In the genomic region with DNA sequence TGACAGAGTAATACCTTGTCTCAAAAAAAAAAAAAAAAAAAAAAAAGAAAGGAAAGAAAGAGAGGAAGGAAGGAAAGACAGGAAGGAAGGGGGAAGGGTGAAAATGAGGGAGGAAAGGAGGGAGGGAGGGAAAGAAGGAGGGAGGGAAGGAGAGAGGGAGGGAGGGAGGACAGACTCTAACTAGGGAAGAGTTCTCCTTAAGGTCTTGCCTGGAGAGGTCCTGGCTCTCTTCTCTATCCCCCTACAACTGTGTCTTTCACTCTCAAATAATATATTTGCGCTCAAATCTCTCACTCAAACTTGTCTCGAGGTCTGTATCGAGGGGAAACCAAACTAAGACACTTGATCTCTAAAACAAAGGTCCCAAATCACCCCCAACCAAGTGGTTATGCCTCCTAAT, we compare ENCODE assay signal across 15 cellular contexts. TPM values are rescaled to one million over a fixed set of nuclear protein-coding genes. Genes with fewer than 3 reads are reported as not detected.
DNase-seq lines count a peak whose midpoint lies in the region; TF ChIP-seq lines count a peak whose summit lies in the region.
"Had no signal": no experiment of that assay in that cellular context is flagged by ENCODE, and none has a peak within 500 bp of the region (broad histone marks: within the 10 kb centered on the region; RNA-seq: fewer than 3 reads in every experiment).

No MANE protein-coding gene starts in this region.

- H3K4me1 Mint-ChIP-seq in H9 (no peaks in the 10 kb centered on the region), endodermal cell (no peaks in the 10 kb centered on the region)

- H2BK15ac ChIP-seq in H9 (ENCODE audit: low read depth, low read length): no peak overlapping the region

- H4K8ac ChIP-seq in H9 (replicated peaks; ENCODE audit: insufficient read length, low read depth, low read length): no peak overlapping the region

- H3K4me1 ChIP-seq in H9 (ENCODE audit: insufficient read depth, low read length) (no peaks in the 10 kb centered on the region), HEK293 (ENCODE audit: control insufficient read depth, insufficient read depth, low read length) (no peaks in the 10 kb centered on the region), endodermal cell (ENCODE audit: control insufficient read depth, insufficient read depth, low read length) (no peaks in the 10 kb centered on the region)

- no peak overlapping the region for H3K4ac ChIP-seq in H9 (ENCODE audit: low read depth, low read length)

- H3K9ac ChIP-seq in H9 (ENCODE audit: extremely low read depth, insufficient read length, low read length) (no peak overlapping the region), endodermal cell (ENCODE audit: extremely low read depth, low read length, poor library complexity, severe bottlenecking) (no peak overlapping the region)

- TF ChIP-seq CTCF in H9 (conservative IDR thresholded peaks at IDR 0.05) (no peak), HEK293 (tag by site-specific recombination; IDR thresholded peaks at IDR 0.05) (no peak), endodermal cell (conservative IDR thresholded peaks at IDR 0.05) (no peak), lower leg skin (IDR thresholded peaks at IDR 0.05) (no peak)

- H4K91ac ChIP-seq in H9 (ENCODE audit: insufficient read length, low read depth, low read length): no peak overlapping the region

- no peak overlapping the region for H2AK5ac ChIP-seq in H9 (ENCODE audit: insufficient read length, low read length)

- no peak overlapping the region for H3T11ph ChIP-seq in H9 (ENCODE audit: low read length)

- H3K4me2 ChIP-seq in H9 (ENCODE audit: insufficient read depth, insufficient read length, low read length): no peak overlapping the region

- H3K56ac ChIP-seq in H9 (ENCODE audit: insufficient read length, low read depth, low read length): no peak overlapping the region

- H3K36me3 ChIP-seq in HEK293 (ENCODE audit: control insufficient read depth in 2 of 2, insufficient read depth in 1 of 2, low read length in 2 of 2) (peaks cover 25 to 55% of the 10 kb centered on the region in 2 experiments; a peak in 2 of 3 replicates), endodermal cell (ENCODE audit: control insufficient read depth, insufficient read depth, low read length) (peaks cover 44% of the 10 kb centered on the region)

- no peaks in the 10 kb centered on the region for H3K27me3 Mint-ChIP-seq in H9 (ENCODE audit: low read depth)
- no peaks in the 10 kb centered on the region for H3K27me3 Mint-ChIP-seq in endodermal cell (ENCODE audit: insufficient read depth)
- H3K27me3 Mint-ChIP-seq: CD4-positive, alpha-beta memory T cell had no signal

- WGBS in H9 (ENCODE audit: extremely low coverage, insufficient read length, low lambda C conversion rate): no CpG with 5 or more reads among the region's 3 CpGs
- 64 to 67% methylated on average over 3 of the region's 3 CpGs for WGBS in endodermal cell (ENCODE audit: insufficient coverage in 1 of 2, insufficient read length in 1 of 2), 2 experiments
- 93 to 94% methylated on average over 3 of the region's 3 CpGs for WGBS in lower leg skin, 2 donors

- no peaks in the 10 kb centered on the region for H3K23me2 ChIP-seq in H9 (ENCODE audit: insufficient read length, low read depth, low read length, poor library complexity, severe bottlenecking)

- no peak overlapping the region for H3K23ac ChIP-seq in H9 (ENCODE audit: insufficient read length, low read depth, low read length)

- no peak overlapping the region for H3K4me3 Mint-ChIP-seq in H9
- H3K4me3 Mint-ChIP-seq in endodermal cell: no peak overlapping the region
- H3K4me3 Mint-ChIP-seq: CD4-positive, alpha-beta memory T cell had no signal

- H2BK120ac ChIP-seq in H9 (ENCODE audit: low read depth, low read length, poor library complexity, severe bottlenecking): no peak overlapping the region

- intact Hi-C loops in lower leg skin (cut with DNase I; ENCODE audit: low total_unique reads): no loop called here

- H3K9me3 Mint-ChIP-seq in H9 (no peaks in the 10 kb centered on the region), endodermal cell (no peaks in the 10 kb centered on the region)
- H3K9me3 Mint-ChIP-seq: CD4-positive, alpha-beta memory T cell had no signal

- H2BK12ac ChIP-seq in H9 (ENCODE audit: insufficient read length, low read depth, low read length): no peak overlapping the region

- H3K27ac Mint-ChIP-seq in H9 (peak overlapping the region; percentile 1 to 54 (median 26); a peak in 3 of 7 replicates), endodermal cell (peak overlapping the region; percentile 53)

- no peak overlapping the region for H4K5ac ChIP-seq in H9 (ENCODE audit: insufficient read length, low read depth, low read length)

- H3K9me3 ChIP-seq in H9 (ENCODE audit: control insufficient read depth, low read depth, low read length) (no peaks in the 10 kb centered on the region), HEK293 (ENCODE audit: control insufficient read depth, insufficient read depth, low read depth, low read length) (no peaks in the 10 kb centered on the region), endodermal cell (ENCODE audit: control insufficient read depth, low read length) (no peaks in the 10 kb centered on the region)

- H2BK20ac ChIP-seq in H9 (ENCODE audit: low read depth, low read length, poor library complexity, severe bottlenecking): no peak overlapping the region

- H2AFZ ChIP-seq in H9 (ENCODE audit: low read length): no peak overlapping the region

- H3K18ac ChIP-seq in H9 (ENCODE audit: insufficient read length, low read depth, low read length): no peak overlapping the region

- H3K79me1 ChIP-seq in H9 (ENCODE audit: insufficient read depth, low read depth, low read length, poor library complexity, severe bottlenecking): no peaks in the 10 kb centered on the region

- CTCF ChIA-PET in HEK293 (lab: Yijun Ruan, JAX): no interaction called here

- H3K27ac ChIP-seq in H9 (ENCODE audit: insufficient read length, low read depth, low read length) (no peak overlapping the region), HEK293 (ENCODE audit: extremely low read depth, low read depth, low read length) (no peak overlapping the region), endodermal cell (ENCODE audit: low read depth, low read length) (no peak overlapping the region)

- H2BK5ac ChIP-seq in H9 (ENCODE audit: insufficient read length, low read length): no peak overlapping the region

- H4K20me1 ChIP-seq in H9 (ENCODE audit: control insufficient read depth, insufficient read depth, insufficient read length): no peaks in the 10 kb centered on the region

- H3K27me3 ChIP-seq in H9 (ENCODE audit: insufficient read depth, low read length) (no peaks in the 10 kb centered on the region), endodermal cell (ENCODE audit: control insufficient read depth, insufficient read depth, low read length, poor library complexity, severe bottlenecking) (no peaks in the 10 kb centered on the region)

- peaks cover 28 to 87% (median 65%) of the 10 kb centered on the region in 3 experiments; a peak in 6 of 7 replicates for H3K36me3 Mint-ChIP-seq in H9 (ENCODE audit: insufficient read depth in 1 of 3, low read depth in 3 of 3)
- peaks cover 68% of the 10 kb centered on the region for H3K36me3 Mint-ChIP-seq in endodermal cell (ENCODE audit: low read depth)

- H3K79me2 ChIP-seq in H9 (ENCODE audit: insufficient read depth, low read length): no peaks in the 10 kb centered on the region

- DNase-seq in H9 (no peak), endodermal cell (peak; percentile 13), erythroblast (lab: John Stamatoyannopoulos, UW) (no peak), lower leg skin (ENCODE audit: low spot score in 2 of 2) (no peak), NCI-H1048 (lab: John Stamatoyannopoulos, UW) (no peak)
- DNase-seq: C1 segment of cervical spinal cord; Calu3; CD4-positive, alpha-beta memory T cell; COR-L47; DMS53; DMS79 treated with DMSO at 0.1 percent for 48 hours; GF-D8; GOT3; HCEC 1CT had no signal

- H3K14ac ChIP-seq in H9 (ENCODE audit: insufficient read depth, low read length): no peak overlapping the region

- H3K4me3 ChIP-seq in HEK293 (ENCODE audit: low read depth, low read length) (no peak overlapping the region), endodermal cell (ENCODE audit: low read length) (no peak overlapping the region), lower leg skin (ENCODE audit: low read depth, poor library complexity, severe bottlenecking) (no peak overlapping the region)

- TF ChIP-seq POLR2A in erythroblast (IDR thresholded peaks at IDR 0.05; ENCODE audit: low read length): no peak
- TF ChIP-seq POLR2A in lower leg skin (IDR thresholded peaks at IDR 0.05): no peak

- POLR2A ChIA-PET in HEK293 (lab: Yijun Ruan, JAX): no interaction called here

TF ChIP-seq in HEK293, 187 proteins besides CTCF, POLR2A, EP300 and RAD21:
- TF ChIP-seq, protein P1, sequence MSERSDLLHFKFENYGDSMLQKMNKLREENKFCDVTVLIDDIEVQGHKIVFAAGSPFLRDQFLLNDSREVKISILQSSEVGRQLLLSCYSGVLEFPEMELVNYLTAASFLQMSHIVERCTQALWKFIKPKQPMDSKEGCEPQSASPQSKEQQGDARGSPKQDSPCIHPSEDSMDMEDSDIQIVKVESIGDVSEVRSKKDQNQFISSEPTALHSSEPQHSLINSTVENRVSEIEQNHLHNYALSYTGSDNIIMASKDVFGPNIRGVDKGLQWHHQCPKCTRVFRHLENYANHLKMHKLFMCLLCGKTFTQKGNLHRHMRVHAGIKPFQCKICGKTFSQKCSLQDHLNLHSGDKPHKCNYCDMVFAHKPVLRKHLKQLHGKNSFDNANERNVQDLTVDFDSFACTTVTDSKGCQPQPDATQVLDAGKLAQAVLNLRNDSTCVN (tag by site-specific recombination; optimal IDR thresholded peaks at IDR 0.05): no peak
- TF ChIP-seq ZNF366 (tag by site-specific recombination; conservative IDR thresholded peaks at IDR 0.05): peak; percentile 45
- TF ChIP-seq ZNF548 (tag by site-specific recombination; IDR thresholded peaks at IDR 0.05): no peak

RNA-seq across cellular contexts. Expression of gene WDR59, which starts 35.6 kb away (rescaled TPM):
- 91.8 and 97.5 TPM in 2 replicates for total RNA-seq in H9 (2021)
- 100 to 1,000 TPM; 105 to 110 TPM for total RNA-seq in endodermal cell
- polyA plus RNA-seq in endodermal cell (2013, experiment 1 of 2): 61.5 TPM
- polyA plus RNA-seq in endodermal cell (2013, experiment 2 of 2): 53.0 TPM
- 10 to 100 TPM; 26.0 to 59.4 (median 48.4) TPM for total RNA-seq in lower leg skin

RNA-seq across cellular contexts. Expression of gene ZNRF1, which starts 49.5 kb away (rescaled TPM):
- 48.7 and 49.6 TPM in 2 replicates for total RNA-seq in H9 (2021)
- total RNA-seq in endodermal cell: 10 to 100 TPM; 44.9 to 46.1 TPM
- 35.0 TPM for polyA plus RNA-seq in endodermal cell (2013, experiment 1 of 2)
- 35.1 TPM for polyA plus RNA-seq in endodermal cell (2013, experiment 2 of 2)
- 10 to 100 TPM; 19.3 to 46.7 (median 32.9) TPM for total RNA-seq in lower leg skin
